In genomic region chr22:31945971-31946680, GRCh38 we compare ENCODE assay signal across 8 cellular contexts. TPM values are rescaled to one million over a fixed set of nuclear protein-coding genes. Genes with fewer than 3 reads are reported as not detected.
DNase-seq lines count a peak whose midpoint lies in the region; ATAC-seq and TF ChIP-seq lines count a peak whose summit lies in the region.

No MANE protein-coding gene starts in this region.

- no peak for TF ChIP-seq CTCF in HEK293 (tag by site-specific recombination; IDR thresholded peaks at IDR 0.05)
- no peak for TF ChIP-seq CTCF in WI38 (IDR thresholded peaks at IDR 0.05; ENCODE audit: low read depth, low read length)

- CTCF ChIA-PET in HEK293 (lab: Yijun Ruan, JAX): interaction anchor here (0.7 to 2.7 kb wide), 9 partner anchors 9 to 681 kb away, joined by 3 to 10 read pairs (median 3); no protein-coding TSS in a partner anchor

- no peak for ATAC-seq in left lobe of liver

- DNase-seq in substantia nigra (lab: John Stamatoyannopoulos, UW) (peak in 3 of 49 donors; percentile 7 to 16 (median 14)), NOMO-1 (lab: John Stamatoyannopoulos, UW; ENCODE audit: unreplicated experiment in 2 of 2) (no peak), middle frontal gyrus (ENCODE audit: extremely low spot score, low spot score) (no peak), left lobe of liver (ENCODE audit: low spot score) (no peak), NCI-H345 treated with DMSO at 0.1 percent for 48 hours (lab: John Stamatoyannopoulos, UW; ENCODE audit: unreplicated experiment) (no peak)

- H3K9me3 ChIP-seq in HEK293 (ENCODE audit: control insufficient read depth, insufficient read depth, low read depth, low read length): no peaks in the 10 kb centered on the region

- POLR2A ChIA-PET in HEK293 (lab: Yijun Ruan, JAX): interaction anchor here (1.3 to 2.3 kb wide), 5 partner anchors 9 to 284 kb away, joined by 3 to 10 read pairs (median 5); partner anchors contain the start of gene PISD

- H3K4me3 ChIP-seq in HEK293 (ENCODE audit: low read depth, low read length) (peak overlapping the region; percentile 83), WI38 (ENCODE audit: low read depth, low read length) (peak overlapping the region; percentile 97), iPS-11a (ENCODE audit: low read depth, low read length) (peak overlapping the region; percentile 90)

- peaks cover 12% of the 10 kb centered on the region; the same call in 1 of the 2 replicates for H3K4me1 ChIP-seq in HEK293 (ENCODE audit: control insufficient read depth, insufficient read depth, low read length)

- peaks cover 38 to 39% of the 10 kb centered on the region in 2 experiments for H3K36me3 ChIP-seq in HEK293 (ENCODE audit: control insufficient read depth in 2 of 2, insufficient read depth in 1 of 2, low read length in 2 of 2)

- peak overlapping the region; percentile 99 for H3K27ac ChIP-seq in HEK293 (ENCODE audit: extremely low read depth, low read depth, low read length)
- peak overlapping the region; percentile 95 for H3K27ac ChIP-seq in substantia nigra (ENCODE audit: low read depth, low read length, poor library complexity, severe bottlenecking)

TF ChIP-seq in HEK293, 187 proteins besides CTCF, POLR2A, EP300 and RAD21:
- TF ChIP-seq TRIM28 (IDR thresholded peaks at IDR 0.05; ENCODE audit: borderline replicate concordance, low read length) (peak; percentile 39; the same call in 1 of the 2 replicates), ZBTB10 (tag by site-specific recombination; IDR thresholded peaks at IDR 0.05) (no peak), ZNF600 (tag by site-specific recombination; IDR thresholded peaks at IDR 0.05) (peak; percentile 35; the same call in 1 of the 2 replicates), PRDM10 (tag by site-specific recombination; IDR thresholded peaks at IDR 0.05) (no peak), ZNF202 (tag by site-specific recombination; IDR thresholded peaks at IDR 0.05; ENCODE audit: borderline replicate concordance) (no peak)

RNA-seq across cellular contexts. Expression of gene YWHAH, which starts 1.8 kb away (rescaled TPM):
- 40.2 TPM for total RNA-seq in left lobe of liver
